ENCODE assay signal across 1 cellular context in the genomic region with DNA sequence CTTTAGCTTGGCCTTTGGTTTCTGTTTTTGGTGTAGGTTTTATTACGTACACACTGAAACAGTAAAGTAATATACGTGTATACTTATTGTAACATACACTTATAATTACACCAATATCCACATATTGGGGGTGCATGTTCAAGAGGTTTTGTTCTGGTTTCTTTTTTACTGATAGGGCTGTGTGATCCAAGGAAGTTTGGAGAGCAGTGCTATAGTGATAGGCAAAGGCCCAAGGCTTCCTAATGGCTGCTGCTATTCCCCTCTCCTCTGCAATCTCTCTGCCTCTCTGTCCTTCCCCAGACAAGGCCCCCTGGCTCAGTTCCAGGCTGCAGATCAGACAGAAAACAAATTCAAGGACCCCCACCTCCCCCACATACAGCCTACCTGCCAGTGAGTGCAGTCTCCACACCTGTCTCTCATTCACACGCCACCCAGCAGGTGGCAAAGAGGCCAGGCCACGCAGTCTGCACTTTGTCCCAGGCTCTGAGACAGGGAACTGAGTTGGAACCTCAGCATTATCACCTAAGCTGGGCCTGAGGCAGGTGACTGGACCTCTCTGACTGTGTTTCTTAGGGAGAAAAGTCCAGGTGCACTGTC.
TF ChIP-seq lines count a peak whose summit lies in the region.

No MANE protein-coding gene starts in this region.

TF ChIP-seq in endothelial cell of umbilical vein, 7 proteins besides CTCF, POLR2A, EP300 and RAD21:
- no peak for TF ChIP-seq EZH2 (IDR thresholded peaks at IDR 0.05; ENCODE audit: borderline replicate concordance, low read depth, low read length, severe bottlenecking)
- no peak for TF ChIP-seq MYC (IDR thresholded peaks at IDR 0.05; ENCODE audit: low read depth, low read length)
- TF ChIP-seq, protein P1, sequence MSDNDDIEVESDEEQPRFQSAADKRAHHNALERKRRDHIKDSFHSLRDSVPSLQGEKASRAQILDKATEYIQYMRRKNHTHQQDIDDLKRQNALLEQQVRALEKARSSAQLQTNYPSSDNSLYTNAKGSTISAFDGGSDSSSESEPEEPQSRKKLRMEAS (IDR thresholded peaks at IDR 0.05; ENCODE audit: insufficient read depth, insufficient read length), result no peak
